ENCODE assay signal across 28 cellular contexts in genomic region chr12:5293773-5294172, GRCh38.
"Had no signal": no experiment of that assay in that cellular context is flagged by ENCODE, and none has a peak within 500 bp of the region (broad histone marks: within the 10 kb centered on the region; RNA-seq: fewer than 3 reads in every experiment).

No MANE protein-coding gene starts in this region.

- H3K27me3 ChIP-seq: ovary, right lobe of liver, sigmoid colon, thyroid gland, tibial nerve, upper lobe of left lung, uterus had no signal

- H3K4me3 ChIP-seq: ovary, psoas muscle, right lobe of liver, sigmoid colon, stomach, thoracic aorta, thyroid gland, tibial nerve, upper lobe of left lung, uterus had no signal

- DNase-seq: naive thymus-derived CD8-positive, alpha-beta T cell; nephron progenitor cell; occipital lobe; ovary; psoas muscle; right cardiac atrium; right lobe of liver; sigmoid colon; small intestine; stimulated activated CD4-positive, alpha-beta T cell treated with anti-CD3 and anti-CD28 coated beads, Interleukin-15, amount 100 ng/mL, for 24 hours; stimulated activated CD4-positive, alpha-beta T cell treated with anti-CD3 and anti-CD28 coated beads, Interleukin-2, amount 100 ng/mL, for 24 hours; stimulated activated CD4-positive, alpha-beta T cell treated with anti-CD3 and anti-CD28 coated beads, Interleukin-2, amount 100 ng/mL, for 48 hours; stimulated activated CD4-positive, alpha-beta T cell treated with anti-CD3 and anti-CD28 coated beads, Interleukin-4, amount 100 ng/mL, for 24 hours; stimulated activated naive B cell treated with anti-CD40 and anti-IgM and Interleukin-4, amounts not matched to agents 10 μg/mL and 1 μg/mL and 100 μg/mL, for 72 hours; stimulated activated naive CD4-positive, alpha-beta T cell treated with Interleukin-2 at 50 U/mL for 16 hours; stomach; thyroid gland; trophoblast cell; uterus had no signal

- ATAC-seq: naive thymus-derived CD8-positive, alpha-beta T cell; psoas muscle; right cardiac atrium; right lobe of liver; stimulated activated effector memory CD8-positive, alpha-beta T cell treated with anti-CD3 and anti-CD28 coated beads, Interleukin-12 subunit alpha, Interleukin-12 subunit beta, amount 100 ng/mL, for 72 hours; stimulated activated naive B cell treated with anti-CD40 and anti-IgM and Interleukin-4, amounts not matched to agents 10 μg/mL and 1 μg/mL and 100 μg/mL, for 72 hours had no signal

- H3K4me3 Mint-ChIP-seq: naive thymus-derived CD8-positive, alpha-beta T cell; natural killer cell treated with Interleukin-12 subunit alpha and Interleukin-12 subunit beta and Interleukin-15 and Interleukin-18, amount 100 ng/mL, for 72 hours; nephron progenitor cell; neural crest cell; stimulated activated effector memory CD8-positive, alpha-beta T cell treated with anti-CD3 and anti-CD28 coated beads, Interleukin-12 subunit alpha, Interleukin-12 subunit beta, amount 100 ng/mL, for 72 hours; stimulated activated naive B cell treated with anti-CD40 and anti-IgM and Interleukin-4, amounts not matched to agents 10 μg/mL and 1 μg/mL and 100 μg/mL, for 72 hours; stimulated activated naive CD8-positive, alpha-beta T cell treated with anti-CD3 and anti-CD28 coated beads, Interleukin-15, Interleukin-2, amounts not matched to agents 100 ng/mL and 50 ng/mL, for 24 hours had no signal

- H3K4me1 Mint-ChIP-seq: naive thymus-derived CD8-positive, alpha-beta T cell; stimulated activated effector memory CD8-positive, alpha-beta T cell treated with anti-CD3 and anti-CD28 coated beads, Interleukin-12 subunit alpha, Interleukin-12 subunit beta, amount 100 ng/mL, for 72 hours; stimulated activated naive B cell treated with anti-CD40 and anti-IgM and Interleukin-4, amounts not matched to agents 10 μg/mL and 1 μg/mL and 100 μg/mL, for 72 hours had no signal

- H3K4me1 ChIP-seq: parathyroid adenoma, psoas muscle, right lobe of liver, stomach, thyroid gland, tibial nerve, upper lobe of left lung, uterus had no signal

- H3K36me3 Mint-ChIP-seq: naive thymus-derived CD8-positive, alpha-beta T cell; natural killer cell treated with Interleukin-12 subunit alpha and Interleukin-12 subunit beta and Interleukin-15 and Interleukin-18, amount 100 ng/mL, for 72 hours; stimulated activated effector memory CD8-positive, alpha-beta T cell treated with anti-CD3 and anti-CD28 coated beads, Interleukin-12 subunit alpha, Interleukin-12 subunit beta, amount 100 ng/mL, for 72 hours; stimulated activated naive B cell treated with anti-CD40 and anti-IgM and Interleukin-4, amounts not matched to agents 10 μg/mL and 1 μg/mL and 100 μg/mL, for 72 hours had no signal

- H3K27ac Mint-ChIP-seq: naive thymus-derived CD8-positive, alpha-beta T cell; natural killer cell treated with Interleukin-12 subunit alpha and Interleukin-12 subunit beta and Interleukin-15 and Interleukin-18, amount 100 ng/mL, for 72 hours; nephron progenitor cell; progenitor cell of endocrine pancreas; stimulated activated effector memory CD8-positive, alpha-beta T cell treated with anti-CD3 and anti-CD28 coated beads, Interleukin-12 subunit alpha, Interleukin-12 subunit beta, amount 100 ng/mL, for 72 hours; stimulated activated naive B cell treated with anti-CD40 and anti-IgM and Interleukin-4, amounts not matched to agents 10 μg/mL and 1 μg/mL and 100 μg/mL, for 72 hours; stimulated activated naive CD8-positive, alpha-beta T cell treated with anti-CD3 and anti-CD28 coated beads, Interleukin-15, Interleukin-2, amounts not matched to agents 100 ng/mL and 50 ng/mL, for 24 hours had no signal

- H3K9ac ChIP-seq: parathyroid adenoma had no signal

- FAIRE-seq: small intestine had no signal

- H3K36me3 ChIP-seq: ovary, right lobe of liver, sigmoid colon, stomach, thoracic aorta, thyroid gland, tibial nerve, upper lobe of left lung, uterus had no signal

- H2AFZ ChIP-seq: parathyroid adenoma had no signal

- H3K27ac ChIP-seq: ovary, parathyroid adenoma, psoas muscle, right lobe of liver, sigmoid colon, stomach, thoracic aorta, thyroid gland, tibial nerve, upper lobe of left lung, uterus had no signal

- H3K9me3 Mint-ChIP-seq: natural killer cell treated with Interleukin-12 subunit alpha and Interleukin-12 subunit beta and Interleukin-15 and Interleukin-18, amount 100 ng/mL, for 72 hours; stimulated activated naive B cell treated with anti-CD40 and anti-IgM and Interleukin-4, amounts not matched to agents 10 μg/mL and 1 μg/mL and 100 μg/mL, for 72 hours; stimulated activated naive CD8-positive, alpha-beta T cell treated with anti-CD3 and anti-CD28 coated beads, Interleukin-15, Interleukin-2, amounts not matched to agents 100 ng/mL and 50 ng/mL, for 24 hours had no signal

- H3K9me3 ChIP-seq: ovary, psoas muscle, right lobe of liver, sigmoid colon, stomach, thoracic aorta, thyroid gland, tibial nerve, upper lobe of left lung, uterus had no signal
